In the genomic region with DNA sequence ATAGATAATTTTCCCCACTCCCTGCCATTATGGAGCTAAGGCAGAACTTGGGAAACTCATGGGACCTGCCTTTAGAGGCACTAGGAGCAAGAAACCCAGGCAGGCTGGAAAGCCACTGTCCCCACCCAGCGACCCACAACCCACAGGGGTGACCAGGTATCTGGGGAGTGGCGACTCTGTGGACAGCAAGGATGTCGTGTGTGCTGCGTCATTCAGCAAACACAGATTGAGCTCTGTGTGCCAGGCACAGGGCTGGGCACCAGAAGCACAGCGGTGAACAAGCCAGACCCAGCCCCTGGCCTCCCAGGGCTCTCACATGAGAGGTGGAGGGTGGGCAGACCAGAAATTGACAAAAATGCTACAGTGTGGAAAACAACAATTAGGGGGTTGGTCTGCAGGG, we compare ENCODE assay signal across 16 cellular contexts. TPM values are rescaled to one million over a fixed set of nuclear protein-coding genes. Genes with fewer than 3 reads are reported as not detected.
DNase-seq lines count a peak whose midpoint lies in the region; ATAC-seq, FAIRE-seq and TF ChIP-seq lines count a peak whose summit lies in the region.
"Had no signal": no experiment of that assay in that cellular context is flagged by ENCODE, and none has a peak within 500 bp of the region (broad histone marks: within the 10 kb centered on the region; RNA-seq: fewer than 3 reads in every experiment).

No MANE protein-coding gene starts in this region.

- no peaks in the 10 kb centered on the region; the same call in 1 of the 2 replicates for H3K23me2 ChIP-seq in H1 (ENCODE audit: low read depth, low read length)

- no peak for FAIRE-seq in H1 (lab: Jason Lieb, UNC)
- FAIRE-seq: A549, HTR-8/SVneo had no signal

- no peak overlapping the region for H3K27ac ChIP-seq in H1 (ENCODE audit: low read depth, low read length)
- no peak overlapping the region for H3K27ac ChIP-seq in osteoblast (ENCODE audit: low read depth, low read length)
- H3K27ac ChIP-seq: 22Rv1, A549, BLaER1 had no signal

- H3K4me3 ChIP-seq in H1 (ENCODE audit: extremely low read depth in 1 of 4, insufficient read depth in 2 of 4, low read depth in 3 of 4, low read length in 4 of 4): no peak overlapping the region
- no peak overlapping the region for H3K4me3 ChIP-seq in osteoblast (ENCODE audit: insufficient read depth, low read length)
- H3K4me3 ChIP-seq: A549, BLaER1, HAP-1 had no signal

- no peak overlapping the region for H4K5ac ChIP-seq in H1 (ENCODE audit: insufficient read length, low read depth, low read length)

- H2BK12ac ChIP-seq in H1 (ENCODE audit: low read depth, low read length): peak overlapping the region; percentile 27; the same call in 1 of the 2 replicates

- TF ChIP-seq CTCF in H1 (IDR thresholded peaks at IDR 0.05; ENCODE audit: control extremely low read depth in 1 of 3, insufficient read depth in 1 of 3, low read depth in 1 of 3, low read length in 3 of 3) (no peak), osteoblast (IDR thresholded peaks at IDR 0.05; ENCODE audit: extremely low read depth, low read depth, low read length) (no peak)

- POLR2A ChIA-PET in H1 (lab: Charles Lee; ENCODE audit: partially characterized antibody): no interaction called here

- H3K4me2 ChIP-seq in H1 (ENCODE audit: insufficient read depth in 1 of 2, low read depth in 2 of 2, low read length in 2 of 2) (no peak overlapping the region; a peak in 1 of 4 replicates), osteoblast (ENCODE audit: insufficient read depth, low read length) (no peak overlapping the region)
- H3K4me2 ChIP-seq: A549, BLaER1 had no signal

- peak; percentile 15 for DNase-seq in Right ventricle myocardium superior
- DNase-seq in cardiac septum (ENCODE audit: low spot score): no peak
- no peak for DNase-seq in H1 (ENCODE audit: low read depth in 1 of 2, low spot score in 2 of 2)
- peak; percentile 36 for DNase-seq in osteoblast (ENCODE audit: insufficient read length, low spot score, missing footprints)
- no peak for DNase-seq in NCI-H345 (lab: John Stamatoyannopoulos, UW)
- DNase-seq: Calu3; CD8-positive, alpha-beta T cell; DMS79 treated with DMSO at 0.1 percent for 48 hours; GF-D8 had no signal

- H2BK20ac ChIP-seq in H1 (ENCODE audit: low read length): no peak overlapping the region

- no peak overlapping the region for H3K23ac ChIP-seq in H1 (ENCODE audit: insufficient read length)

- H3K4ac ChIP-seq in H1 (replicated peaks; ENCODE audit: insufficient read length, low read depth, low read length): no peak overlapping the region

- TF ChIP-seq EP300 in H1 (IDR thresholded peaks at IDR 0.05; ENCODE audit: borderline replicate concordance in 1 of 2, low read depth in 2 of 2, low read length in 2 of 2): no peak

- H3K14ac ChIP-seq in H1 (ENCODE audit: insufficient read length): no peak overlapping the region

- no peak overlapping the region for H3K9ac ChIP-seq in H1 (replicated peaks in 1 of 4; ENCODE audit: extremely low read depth in 1 of 4, low read depth in 3 of 4, low read length in 3 of 4)
- H3K9ac ChIP-seq: BLaER1 had no signal

- no peak overlapping the region for H2BK5ac ChIP-seq in H1 (ENCODE audit: low read depth, low read length)

- H3K79me2 ChIP-seq in H1 (ENCODE audit: control insufficient read depth in 1 of 2, insufficient read depth in 2 of 2, low read length in 2 of 2) (no peaks in the 10 kb centered on the region), osteoblast (ENCODE audit: insufficient read depth, low read length) (no peaks in the 10 kb centered on the region)

- H2AFZ ChIP-seq in H1 (ENCODE audit: low read length) (no peak overlapping the region), osteoblast (ENCODE audit: low read length) (no peak overlapping the region)

- H2AK5ac ChIP-seq in H1 (ENCODE audit: low read depth, low read length): no peak overlapping the region

- 85% methylated on average over 5 of the region's 5 CpGs; no CpG with 5 or more reads in 1 of the 2 experiments for WGBS in H1 (ENCODE audit: extremely low coverage in 1 of 2, insufficient coverage in 1 of 2, insufficient read length in 1 of 2, insufficient replicate concordance in 2 of 2, low coverage in 1 of 2, low lambda C conversion rate in 2 of 2, missing lambda C conversion rate in 1 of 2), 2 experiments

- H3K4me1 ChIP-seq in H1 (replicated peaks in 1 of 4; ENCODE audit: control insufficient read depth in 3 of 4, insufficient read depth in 4 of 4, low read length in 3 of 4): peaks cover 6 to 20% (median 11%) of the 10 kb centered on the region in 4 experiments
- H3K4me1 ChIP-seq in osteoblast (ENCODE audit: insufficient read depth, low read length): no peaks in the 10 kb centered on the region
- H3K4me1 ChIP-seq: A549, BLaER1, HAP-1 had no signal

- intact Hi-C loops in Right ventricle myocardium superior (cut with DNase I): no loop called here
- intact Hi-C loops in cardiac septum (cut with DNase I): no loop called here

- H3K18ac ChIP-seq in H1 (ENCODE audit: extremely low read depth, low read length): no peak overlapping the region

- H3K79me1 ChIP-seq in H1 (ENCODE audit: low read depth, low read length): no peaks in the 10 kb centered on the region

- TF ChIP-seq RAD21 in H1 (IDR thresholded peaks at IDR 0.05 in 1 of 2, conservative IDR thresholded peaks at IDR 0.05 in 1 of 2; ENCODE audit: low read depth in 2 of 2, low read length in 2 of 2): no peak

- H3K56ac ChIP-seq in H1 (replicated peaks; ENCODE audit: insufficient read length, low read depth, low read length): no peak overlapping the region

- no peak overlapping the region for H2BK15ac ChIP-seq in H1 (ENCODE audit: low read length)

- CTCF ChIA-PET in H1 (lab: Charles Lee; ENCODE audit: partially characterized antibody): interaction anchor here (0.6 to 2.9 kb wide), 10 partner anchors 9 to 1010 kb away, joined by 3 to 14 read pairs (median 3); no protein-coding TSS in a partner anchor

- H4K20me1 ChIP-seq in H1 (replicated peaks in 1 of 2; ENCODE audit: control insufficient read depth in 1 of 2, insufficient read depth in 2 of 2, low read length in 2 of 2) (peaks cover 21 to 22% of the 10 kb centered on the region in 2 experiments), osteoblast (ENCODE audit: insufficient read depth, low read length) (no peaks in the 10 kb centered on the region)

- H2BK120ac ChIP-seq in H1 (replicated peaks; ENCODE audit: low read depth, low read length): no peak overlapping the region

- H3K36me3 ChIP-seq in H1 (ENCODE audit: control insufficient read depth in 2 of 4, insufficient read depth in 4 of 4, low read length in 3 of 4): no peaks in the 10 kb centered on the region
- no peaks in the 10 kb centered on the region for H3K36me3 ChIP-seq in osteoblast (ENCODE audit: insufficient read depth, low read length)
- H3K36me3 ChIP-seq: BLaER1, HAP-1 had no signal

- H3K27me3 ChIP-seq in H1 (replicated peaks in 1 of 4; ENCODE audit: control insufficient read depth in 3 of 4, extremely low read depth in 1 of 4, insufficient read depth in 3 of 4, low read length in 3 of 4): peaks cover 2 to 33% (median 30%) of the 10 kb centered on the region in 4 experiments; a peak in 6 of 7 replicates
- H3K27me3 ChIP-seq in osteoblast (ENCODE audit: insufficient read depth, low read length): peaks cover 39% of the 10 kb centered on the region
- H3K27me3 ChIP-seq: BLaER1 had no signal

- TF ChIP-seq POLR2A in H1 (IDR thresholded peaks at IDR 0.05; ENCODE audit: control extremely low read depth in 1 of 2, low read depth in 2 of 2, low read length in 2 of 2): no peak

- H4K91ac ChIP-seq in H1 (replicated peaks; ENCODE audit: insufficient read length, low read length): no peak overlapping the region

- no peak overlapping the region; the same call in 1 of the 2 replicates for H4K8ac ChIP-seq in H1 (ENCODE audit: extremely low read depth, insufficient read depth, low read length)

- H3K9me3 ChIP-seq in H1 (ENCODE audit: insufficient read depth in 2 of 2, low read depth in 1 of 2, low read length in 1 of 2) (no peaks in the 10 kb centered on the region), osteoblast (ENCODE audit: low read depth, low read length) (no peaks in the 10 kb centered on the region)
- H3K9me3 ChIP-seq: A549, BLaER1, HAP-1 had no signal

- no peak for ATAC-seq in Right ventricle myocardium superior (ENCODE audit: poor library complexity)
- ATAC-seq in HG03565 (IDR thresholded peaks at IDR 0.05; ENCODE audit: unreplicated experiment): no peak
- no peak for ATAC-seq in HG02623 (IDR thresholded peaks at IDR 0.05; ENCODE audit: unreplicated experiment)
- ATAC-seq: A549; CD8-positive, alpha-beta T cell had no signal

TF ChIP-seq in H1, 55 proteins besides CTCF, POLR2A, EP300 and RAD21 (continues in another document):
- TF ChIP-seq KDM4A (IDR thresholded peaks at IDR 0.05; ENCODE audit: low read depth, low read length, severe bottlenecking) (no peak), RXRA (IDR thresholded peaks at IDR 0.05; ENCODE audit: insufficient read depth, low read depth, low read length) (no peak), JUN (IDR thresholded peaks at IDR 0.05; ENCODE audit: low read depth, low read length) (no peak), SAP30 (IDR thresholded peaks at IDR 0.05; ENCODE audit: insufficient read depth, insufficient replicate concordance, low read length) (no peak), GTF2F1 (IDR thresholded peaks at IDR 0.05; ENCODE audit: borderline replicate concordance, low read depth, low read length) (no peak), TBP (IDR thresholded peaks at IDR 0.05; ENCODE audit: low read depth, low read length) (no peak), SIN3A (conservative IDR thresholded peaks at IDR 0.05 in 1 of 2, IDR thresholded peaks at IDR 0.05 in 1 of 2; ENCODE audit: low read depth in 1 of 2, low read length in 2 of 2) (no peak), SP4 (IDR thresholded peaks at IDR 0.05; ENCODE audit: low read length) (no peak)

RNA-seq across cellular contexts. Expression of a gene that starts 27.7 kb away (rescaled TPM):
- 40.9 TPM for total RNA-seq in Right ventricle myocardium superior
- total RNA-seq in cardiac septum: 95.2 TPM
- total RNA-seq in H1 (2021; fragmentation: NEBNext Ultra II Directional; extraction: Animal tissue kit (Norgen Biotek cat#: 25700)): 57.2 and 61.8 TPM in 2 replicates
- 41.2 and 81.9 TPM in 2 replicates for polyA plus RNA-seq in H1 (2011; rRNA removed)
- 38.1 TPM for polyA plus RNA-seq in H1 (2011; cell fraction: cytosol; rRNA removed)
- 82.7 TPM for polyA plus RNA-seq in H1 (2011; cell fraction: nucleus; rRNA removed)
- 43.5 to 57.6 TPM (median 49.1 TPM) in 4 replicates for polyA plus RNA-seq in H1 (2012, experiment 1 of 2)
- 36.6 TPM for polyA plus RNA-seq in H1 (2012, experiment 2 of 2)
- 40.4 TPM for polyA plus RNA-seq in H1 (2013, experiment 1 of 2)
- 39.5 TPM for polyA plus RNA-seq in H1 (2013, experiment 2 of 2)
- 33.9 and 37.3 TPM in 2 replicates for polyA minus RNA-seq in H1 (2011; rRNA and poly(A)+ RNA removed)
- 84.8 TPM for polyA minus RNA-seq in H1 (2011; cell fraction: cytosol; rRNA and poly(A)+ RNA removed)
- 50.5 TPM for polyA minus RNA-seq in H1 (2011; cell fraction: nucleus; rRNA and poly(A)+ RNA removed)
- total RNA-seq in osteoblast: 17.4 and 18.1 TPM in 2 replicates

Comparison
In these comparisons a context has a peak if more than half of its experiments do, and no peak if none do; other contexts are left out.
1. DNase-seq: peak in Right ventricle myocardium superior (single experiment) and osteoblast (single experiment); none in cardiac septum (single experiment), H1 (0 of 2) and NCI-H345 (single experiment).